In genomic region chr3:34843479-34843870, GRCh38 we compare ENCODE assay signal across 19 cellular contexts.
A peak's percentile ranks its signal among the peaks of the same experiment; 100 is the strongest.
DNase-seq lines count a peak whose midpoint lies in the region; ATAC-seq and TF ChIP-seq lines count a peak whose summit lies in the region.
"Had no signal": no experiment of that assay in that cellular context is flagged by ENCODE, and none has a peak within 500 bp of the region (broad histone marks: within the 10 kb centered on the region; RNA-seq: fewer than 3 reads in every experiment).

No MANE protein-coding gene starts in this region.

- H3K9me3 ChIP-seq in A673 (ENCODE audit: low read depth, low read length, poor library complexity, severe bottlenecking) (no peaks in the 10 kb centered on the region), mesodermal cell (ENCODE audit: control insufficient read depth, low read length) (no peaks in the 10 kb centered on the region), prostate gland (no peaks in the 10 kb centered on the region), T-helper 17 cell (ENCODE audit: control insufficient read depth, low read length, poor library complexity, severe bottlenecking) (no peaks in the 10 kb centered on the region)
- H3K9me3 ChIP-seq: vagina had no signal

- H3K4me1 ChIP-seq in A673 (ENCODE audit: insufficient read depth, low read length, poor library complexity, severe bottlenecking) (peaks cover 22% of the 10 kb centered on the region), mesodermal cell (ENCODE audit: control insufficient read depth, insufficient read depth, low read length, poor library complexity, severe bottlenecking) (peaks cover 10% of the 10 kb centered on the region), prostate gland (replicated peaks) (no peaks in the 10 kb centered on the region)
- H3K4me1 ChIP-seq: vagina had no signal

- H3K27ac ChIP-seq in A673 (ENCODE audit: low read depth, low read length, poor library complexity, severe bottlenecking), result no peak overlapping the region
- H3K27ac ChIP-seq in cingulate gyrus (ENCODE audit: low read depth, low read length), result peak overlapping the region; percentile 42
- peak overlapping the region; percentile 80 for H3K27ac ChIP-seq in mesodermal cell (ENCODE audit: low read depth, low read length, severe bottlenecking)
- H3K27ac ChIP-seq in prostate gland, result no peak overlapping the region
- H3K27ac ChIP-seq: vagina had no signal

- no peaks in the 10 kb centered on the region for H3K36me3 ChIP-seq in A673 (ENCODE audit: insufficient read depth, low read length, poor library complexity, severe bottlenecking)
- H3K36me3 ChIP-seq in mesodermal cell (ENCODE audit: control insufficient read depth, insufficient read depth, low read length), result no peaks in the 10 kb centered on the region
- no peaks in the 10 kb centered on the region for H3K36me3 ChIP-seq in prostate gland
- H3K36me3 ChIP-seq: vagina had no signal

- H3K36me3 Mint-ChIP-seq in T-helper 17 cell (ENCODE audit: low read depth), result no peaks in the 10 kb centered on the region
- H3K36me3 Mint-ChIP-seq: immature natural killer cell; stimulated activated effector memory CD8-positive, alpha-beta T cell treated with anti-CD3 and anti-CD28 coated beads, Interleukin-12 subunit alpha, Interleukin-12 subunit beta, amount 100 ng/mL, for 72 hours had no signal

- intact Hi-C loops in A673 (cut with micrococcal nuclease; ENCODE audit: unreplicated experiment) (no loop called here), prostate gland (cut with DNase I) (no loop called here)

- H3K27me3 Mint-ChIP-seq in T-helper 17 cell, result no peaks in the 10 kb centered on the region

- H3K4me3 Mint-ChIP-seq in T-helper 17 cell, result no peak overlapping the region
- H3K4me3 Mint-ChIP-seq: immature natural killer cell; stimulated activated effector memory CD8-positive, alpha-beta T cell treated with anti-CD3 and anti-CD28 coated beads, Interleukin-12 subunit alpha, Interleukin-12 subunit beta, amount 100 ng/mL, for 72 hours; T-helper 2 cell treated with Interferon-gamma antibody and Interleukin-4, amounts not matched to agents 5 μg/mL and 100 μg/mL, for 36 hours had no signal

- H3K27ac Mint-ChIP-seq in T-helper 17 cell, result no peak overlapping the region
- H3K27ac Mint-ChIP-seq: immature natural killer cell; stimulated activated effector memory CD8-positive, alpha-beta T cell treated with anti-CD3 and anti-CD28 coated beads, Interleukin-12 subunit alpha, Interleukin-12 subunit beta, amount 100 ng/mL, for 72 hours; T-helper 2 cell treated with Interferon-gamma antibody and Interleukin-4, amounts not matched to agents 5 μg/mL and 100 μg/mL, for 36 hours had no signal

- ATAC-seq in HG02798 (IDR thresholded peaks at IDR 0.05; ENCODE audit: poor library complexity, unreplicated experiment) (no peak), GM18909 (IDR thresholded peaks at IDR 0.05; ENCODE audit: poor library complexity, unreplicated experiment) (no peak), T-helper 17 cell (no peak)
- ATAC-seq: sciatic nerve; stimulated activated effector memory CD8-positive, alpha-beta T cell treated with anti-CD3 and anti-CD28 coated beads, Interleukin-12 subunit alpha, Interleukin-12 subunit beta, amount 100 ng/mL, for 72 hours had no signal

- no TSS peak for BruUV-seq in A673 (replicated peaks; lab: Mats Ljungman, UMichigan)

- H3K27me3 ChIP-seq in A673 (replicated peaks; ENCODE audit: insufficient read depth, low read depth, low read length, poor library complexity) (no peaks in the 10 kb centered on the region), prostate gland (replicated peaks; ENCODE audit: insufficient read depth) (no peaks in the 10 kb centered on the region)
- H3K27me3 ChIP-seq: vagina had no signal

- POLR2A ChIA-PET in A673 (lab: Charles Lee; ENCODE audit: low non-redundant PET), result no interaction called here

- H3K4me3 ChIP-seq in A673 (ENCODE audit: low read depth, low read length, poor library complexity, severe bottlenecking) (no peak overlapping the region), mesodermal cell (ENCODE audit: extremely low read depth, insufficient read depth, low read length, poor library complexity, severe bottlenecking) (no peak overlapping the region), prostate gland (no peak overlapping the region)
- H3K4me3 ChIP-seq: vagina had no signal

- H3K4me1 Mint-ChIP-seq in T-helper 17 cell, result no peaks in the 10 kb centered on the region
- H3K4me1 Mint-ChIP-seq: immature natural killer cell; stimulated activated effector memory CD8-positive, alpha-beta T cell treated with anti-CD3 and anti-CD28 coated beads, Interleukin-12 subunit alpha, Interleukin-12 subunit beta, amount 100 ng/mL, for 72 hours had no signal

- DNase-seq in A673 (ENCODE audit: low spot score), result peak; percentile 89
- peak; percentile 7 for DNase-seq in OCI-M1 (lab: John Stamatoyannopoulos, UW)
- no peak for DNase-seq in prostate gland (ENCODE audit: low spot score)
- DNase-seq in T-helper 17 cell, result no peak
- DNase-seq: activated CD4-positive, alpha-beta T cell treated with anti-CD3 and anti-CD28 coated beads, Interleukin-2, amount 50 U/mL, for 48 hours; activated gamma-delta T cell treated with Interleukin-2 at 50 U/mL for 16 hours; amniotic stem cell; C1 segment of cervical spinal cord; immature natural killer cell; KBM-7; NCI-H2227 treated with DMSO at 0.1 percent for 48 hours had no signal

- TF ChIP-seq CTCF in A673 (conservative IDR thresholded peaks at IDR 0.05; ENCODE audit: low read depth, low read length) (no peak), prostate gland (IDR thresholded peaks at IDR 0.05) (no peak)

- CTCF ChIA-PET in A673 (lab: Charles Lee), result interaction anchor here (0.8 kb wide), 1 partner anchor 39 kb away, joined by 3 read pairs; no protein-coding TSS in a partner anchor

- no peak for TF ChIP-seq POLR2A in prostate gland (IDR thresholded peaks at IDR 0.05)

- WGBS in mesodermal cell (ENCODE audit: insufficient coverage in 2 of 2), 2 experiments, result 27 to 38% methylated on average over 2 to 3 of the region's 4 CpGs
- WGBS in prostate gland, result 50% methylated on average over 4 of the region's 4 CpGs

Comparison
In these comparisons a context has a peak if more than half of its experiments do, and no peak if none do; other contexts are left out.
1. DNase-seq: peak in A673 (single experiment) and OCI-M1 (single experiment); none in prostate gland (single experiment) and T-helper 17 cell (0 of 3).
2. H3K27ac ChIP-seq: peak in cingulate gyrus (single experiment) and mesodermal cell (single experiment); none in A673 (single experiment) and prostate gland (0 of 2).